In the genomic region with DNA sequence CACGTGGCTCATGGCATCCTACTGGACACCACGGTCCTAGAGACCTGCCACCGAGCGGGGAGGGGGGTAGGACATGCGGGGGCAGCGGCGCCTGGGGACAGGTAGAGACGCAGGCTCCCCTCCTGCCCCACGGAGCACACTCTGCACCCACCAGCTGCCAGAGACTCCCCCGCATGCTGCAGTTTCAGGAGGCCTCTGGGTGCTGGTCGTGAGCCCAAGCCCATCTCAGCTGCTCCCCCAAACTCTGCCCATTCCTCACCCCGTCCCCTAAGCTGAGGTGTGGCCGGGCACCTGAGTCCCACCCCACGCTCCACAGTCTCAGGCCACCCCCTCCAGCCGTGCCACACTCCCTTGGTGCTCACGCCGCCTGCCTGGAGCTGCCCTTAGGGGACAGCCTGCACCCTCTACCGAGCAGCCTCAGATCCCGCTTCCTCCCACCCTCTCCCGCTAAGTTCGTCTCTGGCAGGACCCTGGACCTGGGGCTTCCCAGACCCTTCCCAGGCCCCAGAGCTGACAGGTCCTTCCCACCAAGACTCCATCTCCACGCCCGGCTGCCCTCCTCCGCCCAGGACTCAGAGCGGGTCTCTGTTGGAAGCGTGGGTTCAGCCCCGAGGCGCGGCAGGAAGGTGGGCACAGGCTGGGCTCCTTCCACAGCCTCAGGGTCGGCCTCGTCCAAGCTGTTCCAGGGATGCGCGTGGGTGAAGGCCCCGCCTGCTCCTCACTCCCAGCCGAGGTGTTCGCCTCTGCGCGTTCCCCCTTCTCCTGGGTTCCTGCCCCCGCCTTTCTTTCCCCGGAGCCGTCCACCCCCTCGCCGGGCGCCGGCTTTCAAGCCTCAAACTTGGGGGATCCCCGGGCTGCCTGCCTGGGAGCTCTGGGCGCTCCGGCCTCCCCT, we compare ENCODE assay signal across 6 cellular contexts. TPM values are rescaled to one million over a fixed set of nuclear protein-coding genes. Genes with fewer than 3 reads are reported as not detected.
DNase-seq lines count a peak whose midpoint lies in the region; TF ChIP-seq lines count a peak whose summit lies in the region.

No MANE protein-coding gene starts in this region.

- TF ChIP-seq CTCF in osteoblast (IDR thresholded peaks at IDR 0.05; ENCODE audit: extremely low read depth, low read depth, low read length): no peak

- H3K27me3 ChIP-seq in HUES48 (ENCODE audit: control insufficient read depth, insufficient read depth, low read length) (peaks cover 38% of the 10 kb centered on the region), osteoblast (ENCODE audit: insufficient read depth, low read length) (no peaks in the 10 kb centered on the region)

- peak overlapping the region; percentile 84 for H3K4me2 ChIP-seq in osteoblast (ENCODE audit: insufficient read depth, low read length)

- DNase-seq in caudate nucleus (lab: John Stamatoyannopoulos, UW) (peak in 38 of 61 donors; percentile 31 to 78 (median 60)), osteoblast (ENCODE audit: insufficient read length, low spot score, missing footprints) (peak; percentile 91), superior temporal gyrus (ENCODE audit: extremely low spot score) (no peak), NCI-H446 treated with DMSO at 0.1 percent for 48 hours (lab: John Stamatoyannopoulos, UW) (no peak), cerebellum (ENCODE audit: low spot score) (no peak)

- H3K36me3 ChIP-seq in HUES48 (ENCODE audit: control insufficient read depth, insufficient read depth, low read length) (no peaks in the 10 kb centered on the region), osteoblast (ENCODE audit: insufficient read depth, low read length) (no peaks in the 10 kb centered on the region)

- peak overlapping the region; percentile 69; the same call in 1 of the 2 replicates for H3K4me3 ChIP-seq in HUES48 (ENCODE audit: low read depth, low read length)
- H3K4me3 ChIP-seq in osteoblast (ENCODE audit: insufficient read depth, low read length): peak overlapping the region; percentile 75

- H3K9me3 ChIP-seq in HUES48 (ENCODE audit: control insufficient read depth, insufficient read depth, low read length) (no peaks in the 10 kb centered on the region; the same call in 1 of the 2 replicates), osteoblast (ENCODE audit: low read depth, low read length) (no peaks in the 10 kb centered on the region)

- H3K27ac ChIP-seq in HUES48 (ENCODE audit: low read depth, low read length) (no peak overlapping the region), caudate nucleus (ENCODE audit: low read depth, low read length) (peak overlapping the region; percentile 73), osteoblast (ENCODE audit: low read depth, low read length) (no peak overlapping the region)

- H3K4me1 ChIP-seq in HUES48 (ENCODE audit: control insufficient read depth, insufficient read depth, low read length): no peaks in the 10 kb centered on the region
- H3K4me1 ChIP-seq in osteoblast (ENCODE audit: insufficient read depth, low read length): peaks cover 11% of the 10 kb centered on the region

- peaks cover 2% of the 10 kb centered on the region for H3K79me2 ChIP-seq in osteoblast (ENCODE audit: insufficient read depth, low read length)

- no peak overlapping the region for H3K9ac ChIP-seq in HUES48 (ENCODE audit: low read depth, low read length)

- peak overlapping the region; percentile 35 for H2AFZ ChIP-seq in osteoblast (ENCODE audit: low read length)

- peaks cover 14% of the 10 kb centered on the region for H4K20me1 ChIP-seq in osteoblast (ENCODE audit: insufficient read depth, low read length)

RNA-seq across cellular contexts. Expression of a gene that starts 1.3 kb away (rescaled TPM):
- total RNA-seq in osteoblast (8.3 and 9.1 TPM in 2 replicates), cerebellum (9.8 TPM)

RNA-seq across cellular contexts. Expression of a gene that starts 19.3 kb away (rescaled TPM):
- 10.1 and 13.8 TPM in 2 replicates for total RNA-seq in osteoblast
- total RNA-seq in cerebellum: 14.8 TPM

RNA-seq across cellular contexts. Expression of a gene that starts 38.3 kb away (rescaled TPM):
- total RNA-seq in osteoblast: 2.9 and 4.4 TPM in 2 replicates
- 13.9 TPM for total RNA-seq in cerebellum

RNA-seq across cellular contexts. Expression of a gene that starts 48.9 kb away (rescaled TPM):
- total RNA-seq in osteoblast (66.2 and 66.3 TPM in 2 replicates), cerebellum (49.4 TPM)

RNA-seq across cellular contexts. Expression of a gene that starts 54.7 kb away (rescaled TPM):
- 28.0 and 29.0 TPM in 2 replicates for total RNA-seq in osteoblast
- total RNA-seq in cerebellum: 63.2 TPM

Comparison
In these comparisons a context has a peak if more than half of its experiments do, and no peak if none do; other contexts are left out.
1. DNase-seq: peak in caudate nucleus (38 of 61) and osteoblast (single experiment); none in superior temporal gyrus (single experiment), NCI-H446 treated with DMSO at 0.1 percent for 48 hours (single experiment) and cerebellum (single experiment).